ENCODE assay signal across 11 cellular contexts in genomic region chr10:133390597-133391248, GRCh38. TPM values are rescaled to one million over a fixed set of nuclear protein-coding genes. Genes with fewer than 3 reads are reported as not detected.
DNase-seq lines count a peak whose midpoint lies in the region; ATAC-seq and TF ChIP-seq lines count a peak whose summit lies in the region.
"Had no signal": no experiment of that assay in that cellular context is flagged by ENCODE, and none has a peak within 500 bp of the region (broad histone marks: within the 10 kb centered on the region; RNA-seq: fewer than 3 reads in every experiment).

No MANE protein-coding gene starts in this region.

- peaks cover 62% of the 10 kb centered on the region for H3K4me1 ChIP-seq in CD4-positive, CD25-positive, alpha-beta regulatory T cell (ENCODE audit: control insufficient read depth, insufficient read depth, low read length, poor library complexity, severe bottlenecking)
- H3K4me1 ChIP-seq in HCT116 (ENCODE audit: control insufficient read depth in 1 of 2, insufficient read depth in 2 of 2, low read length in 2 of 2) = peaks cover 2 to 11% of the 10 kb centered on the region in 2 experiments

- peak overlapping the region; percentile 81 for H3K4me3 ChIP-seq in CD4-positive, CD25-positive, alpha-beta regulatory T cell (ENCODE audit: low read depth, low read length)
- no peak overlapping the region for H3K4me3 ChIP-seq in HCT116 (replicated peaks in 1 of 2; ENCODE audit: low read depth in 1 of 2, low read length in 2 of 2)
- no peak overlapping the region for H3K4me3 ChIP-seq in foreskin fibroblast (ENCODE audit: low read depth in 1 of 2, low read length in 2 of 2)

- intact Hi-C loops in HCT116 (cut with micrococcal nuclease) = no loop called here

- RAD21 ChIA-PET in HCT116 (lab: Charles Lee; ENCODE audit: low non-redundant PET in 1 of 2, low total read pairs in 2 of 2, uncharacterized antibody in 2 of 2, unreplicated experiment in 2 of 2) = no interaction called here

- no TSS peak for BruUV-seq in HCT116 (replicated peaks; lab: Mats Ljungman, UMichigan)

- H3K4me2 ChIP-seq in HCT116 (ENCODE audit: low read length) = peak overlapping the region; percentile 39; the same call in 1 of the 2 replicates

- H3K79me2 ChIP-seq in HCT116 (ENCODE audit: insufficient read depth, low read length) = peaks cover 15% of the 10 kb centered on the region

- no peaks in the 10 kb centered on the region for H3K27me3 Mint-ChIP-seq in CD4-positive, CD25-positive, alpha-beta regulatory T cell
- no peaks in the 10 kb centered on the region for H3K27me3 Mint-ChIP-seq in naive B cell

- peak overlapping the region; percentile 82 for H3K27ac ChIP-seq in CD4-positive, CD25-positive, alpha-beta regulatory T cell (ENCODE audit: insufficient read depth, low read length, poor library complexity, severe bottlenecking)
- no peak overlapping the region for H3K27ac ChIP-seq in HCT116 (ENCODE audit: low read depth, low read length)

- no peaks in the 10 kb centered on the region for H4K20me1 ChIP-seq in HCT116 (ENCODE audit: insufficient read depth)

- no peaks in the 10 kb centered on the region for H3K9me3 ChIP-seq in CD4-positive, CD25-positive, alpha-beta regulatory T cell (ENCODE audit: control insufficient read depth in 2 of 2, low read length in 2 of 2)
- H3K9me3 ChIP-seq in HCT116 (ENCODE audit: control insufficient read depth in 1 of 2, insufficient read depth in 1 of 2, low read depth in 1 of 2, low read length in 2 of 2) = no peaks in the 10 kb centered on the region

- ATAC-seq in CD4-positive, CD25-positive, alpha-beta regulatory T cell (ENCODE audit: low read depth in 2 of 2) = no peak
- ATAC-seq in HCT116 = no peak
- ATAC-seq in activated naive CD4-positive, alpha-beta T cell treated with anti-CD3 and anti-CD28 coated beads, Interleukin-2, amount 50 U/mL, for 72 hours = peak; percentile 4 to 15
- ATAC-seq in naive B cell (ENCODE audit: low read depth in 2 of 2) = no peak
- no peak for ATAC-seq in HG03045 (IDR thresholded peaks at IDR 0.05; ENCODE audit: unreplicated experiment)
- ATAC-seq: Right ventricle myocardium inferior had no signal

- CTCF ChIA-PET in HCT116 (lab: Charles Lee) = no interaction called here

- peak overlapping the region; percentile 92 to 100 (median 95) for H3K27ac Mint-ChIP-seq in CD4-positive, CD25-positive, alpha-beta regulatory T cell
- peak overlapping the region; percentile 91 to 93 for H3K27ac Mint-ChIP-seq in activated naive CD4-positive, alpha-beta T cell treated with anti-CD3 and anti-CD28 coated beads, Interleukin-2, amount 50 U/mL, for 72 hours
- peak overlapping the region; percentile 39 to 97 (median 82) for H3K27ac Mint-ChIP-seq in naive B cell

- H3K9me3 Mint-ChIP-seq in CD4-positive, CD25-positive, alpha-beta regulatory T cell = no peaks in the 10 kb centered on the region
- H3K9me3 Mint-ChIP-seq in activated naive CD4-positive, alpha-beta T cell treated with anti-CD3 and anti-CD28 coated beads, Interleukin-2, amount 50 U/mL, for 72 hours = no peaks in the 10 kb centered on the region
- no peaks in the 10 kb centered on the region for H3K9me3 Mint-ChIP-seq in naive B cell

- peak overlapping the region; percentile 68 to 92 (median 90) for H3K4me3 Mint-ChIP-seq in CD4-positive, CD25-positive, alpha-beta regulatory T cell
- H3K4me3 Mint-ChIP-seq in naive B cell = peak overlapping the region; percentile 80 to 95 (median 88)

- DNase-seq in CD4-positive, CD25-positive, alpha-beta regulatory T cell = no peak
- no peak for DNase-seq in HCT116 (ENCODE audit: low read depth, low spot score)
- no peak for DNase-seq in activated naive CD4-positive, alpha-beta T cell treated with anti-CD3 and anti-CD28 coated beads, Interleukin-2, amount 50 U/mL, for 72 hours (ENCODE audit: low spot score in 2 of 2)
- no peak for DNase-seq in naive B cell
- DNase-seq in retina = no peak
- DNase-seq in foreskin fibroblast = no peak
- no peak for DNase-seq in GDM1 (lab: John Stamatoyannopoulos, UW)
- DNase-seq: NCI-H2171 treated with DMSO at 0.1 percent for 48 hours had no signal

- no peaks in the 10 kb centered on the region for H3K27me3 ChIP-seq in CD4-positive, CD25-positive, alpha-beta regulatory T cell (ENCODE audit: control insufficient read depth, insufficient read depth, low read length)
- H3K27me3 ChIP-seq in HCT116 (ENCODE audit: insufficient read depth, low read length) = no peaks in the 10 kb centered on the region

- TF ChIP-seq POLR2A in HCT116 (IDR thresholded peaks at IDR 0.05; ENCODE audit: borderline replicate concordance, extremely low read depth, insufficient read depth, insufficient read length) = no peak

- TF ChIP-seq CTCF in HCT116 (IDR thresholded peaks at IDR 0.05 in 2 of 3, conservative IDR thresholded peaks at IDR 0.05 in 1 of 3; ENCODE audit: borderline replicate concordance in 1 of 3, insufficient read depth in 1 of 3, low read depth in 2 of 3, low read length in 2 of 3) = no peak
- TF ChIP-seq CTCF in foreskin fibroblast (IDR thresholded peaks at IDR 0.05; ENCODE audit: low read depth, low read length) = no peak

- no peak for TF ChIP-seq RAD21 in HCT116 (IDR thresholded peaks at IDR 0.05; ENCODE audit: low read depth)

- H3K9ac ChIP-seq in HCT116 (ENCODE audit: low read length) = no peak overlapping the region

- no peaks in the 10 kb centered on the region for H3K36me3 Mint-ChIP-seq in CD4-positive, CD25-positive, alpha-beta regulatory T cell
- peaks cover 0 to 6% of the 10 kb centered on the region in 2 donors for H3K36me3 Mint-ChIP-seq in activated naive CD4-positive, alpha-beta T cell treated with anti-CD3 and anti-CD28 coated beads, Interleukin-2, amount 50 U/mL, for 72 hours
- H3K36me3 Mint-ChIP-seq in naive B cell = no peaks in the 10 kb centered on the region

- POLR2A ChIA-PET in HCT116 (lab: Charles Lee) = no interaction called here

- no peaks in the 10 kb centered on the region for H3K36me3 ChIP-seq in CD4-positive, CD25-positive, alpha-beta regulatory T cell (ENCODE audit: control insufficient read depth, insufficient read depth, low read length)
- 0 out of 4 replicates have a peak, but pooled peaks cover 0 to under 1% of the 10 kb centered on the region in 2 experiments for H3K36me3 ChIP-seq in HCT116 (ENCODE audit: control insufficient read depth in 1 of 2, insufficient read depth in 2 of 2, low read length in 2 of 2)

- H2AFZ ChIP-seq in HCT116 (ENCODE audit: low read depth, low read length, poor library complexity, severe bottlenecking) = no peak overlapping the region

- peaks cover 19 to 61% (median 23%) of the 10 kb centered on the region in 4 donors for H3K4me1 Mint-ChIP-seq in CD4-positive, CD25-positive, alpha-beta regulatory T cell
- H3K4me1 Mint-ChIP-seq in naive B cell = peaks cover 37 to 79% (median 67%) of the 10 kb centered on the region in 3 donors

- H3K9me2 ChIP-seq in HCT116 (ENCODE audit: insufficient read depth) = no peaks in the 10 kb centered on the region

TF ChIP-seq in HCT116, 20 proteins besides CTCF, POLR2A, EP300 and RAD21:
- TF ChIP-seq EZH2 (IDR thresholded peaks at IDR 0.05) (no peak), SP1 (IDR thresholded peaks at IDR 0.05; ENCODE audit: low read depth) (no peak), ELF1 (IDR thresholded peaks at IDR 0.05; ENCODE audit: borderline replicate concordance, low read depth) (no peak), SRF (IDR thresholded peaks at IDR 0.05; ENCODE audit: low read depth) (no peak)

RNA-seq across cellular contexts. Expression of gene MTG1, which starts 3.2 kb away (rescaled TPM):
- total RNA-seq in CD4-positive, CD25-positive, alpha-beta regulatory T cell = 60.8 TPM
- polyA plus RNA-seq in CD4-positive, CD25-positive, alpha-beta regulatory T cell = 10 to 100 TPM; 36.7 to 46.7 (median 37.2) TPM
- total RNA-seq in HCT116 (2021; ENCODE audit: unreplicated experiment) = 23.1 TPM
- polyA plus RNA-seq in HCT116 (2012) = 17.1 and 18.4 TPM in 2 replicates
- total RNA-seq in activated naive CD4-positive, alpha-beta T cell treated with anti-CD3 and anti-CD28 coated beads, Interleukin-2, amount 50 U/mL, for 72 hours = 10 to 100 TPM; 39.8 to 65.0 TPM
- 10 to 100 TPM; 41.1 to 82.6 (median 47.3) TPM for polyA plus RNA-seq in naive B cell (ENCODE audit: low read depth in 6 of 6)

RNA-seq across cellular contexts. Expression of gene PAOX, which starts 11.7 kb away (rescaled TPM):
- 6.7 TPM for total RNA-seq in CD4-positive, CD25-positive, alpha-beta regulatory T cell
- polyA plus RNA-seq in CD4-positive, CD25-positive, alpha-beta regulatory T cell = 10 to 100 TPM; 10.1 to 14.3 (median 11.2) TPM
- total RNA-seq in HCT116 (2021; ENCODE audit: unreplicated experiment) = 3.5 TPM
- 3.0 and 3.1 TPM in 2 replicates for polyA plus RNA-seq in HCT116 (2012)
- 1 to 10 TPM; 3.9 to 5.6 TPM for total RNA-seq in activated naive CD4-positive, alpha-beta T cell treated with anti-CD3 and anti-CD28 coated beads, Interleukin-2, amount 50 U/mL, for 72 hours
- polyA plus RNA-seq in naive B cell (ENCODE audit: low read depth in 6 of 6) = 10 to 100 TPM; 45.3 to 63.2 (median 53.5) TPM

RNA-seq across cellular contexts. Expression of gene ECHS1, which starts 17.6 kb away (rescaled TPM):
- total RNA-seq in CD4-positive, CD25-positive, alpha-beta regulatory T cell = 16.9 TPM
- 10 to 100 TPM; 76.3 to 91.7 (median 88.9) TPM for polyA plus RNA-seq in CD4-positive, CD25-positive, alpha-beta regulatory T cell
- total RNA-seq in HCT116 (2021; ENCODE audit: unreplicated experiment) = 58.0 TPM
- 36.7 and 51.3 TPM in 2 replicates for polyA plus RNA-seq in HCT116 (2012)
- total RNA-seq in activated naive CD4-positive, alpha-beta T cell treated with anti-CD3 and anti-CD28 coated beads, Interleukin-2, amount 50 U/mL, for 72 hours = 10 to 100 TPM; 58.5 to 86.0 TPM
- 100 to 1,000 TPM in 4 of 6 donors, 10 to 100 TPM in 2; 89.3 to 121 (median 110) TPM for polyA plus RNA-seq in naive B cell (ENCODE audit: low read depth in 6 of 6)

RNA-seq across cellular contexts. Expression of gene FUOM, which starts 32.9 kb away (rescaled TPM):
- 7.1 TPM for total RNA-seq in CD4-positive, CD25-positive, alpha-beta regulatory T cell
- 10 to 100 TPM; 12.3 to 21.9 (median 17.9) TPM for polyA plus RNA-seq in CD4-positive, CD25-positive, alpha-beta regulatory T cell
- total RNA-seq in HCT116 (2021; ENCODE audit: unreplicated experiment) = 21.5 TPM
- 12.3 and 13.8 TPM in 2 replicates for polyA plus RNA-seq in HCT116 (2012)
- 10 to 100 TPM; 24.1 to 24.2 TPM for total RNA-seq in activated naive CD4-positive, alpha-beta T cell treated with anti-CD3 and anti-CD28 coated beads, Interleukin-2, amount 50 U/mL, for 72 hours
- 10 to 100 TPM; 31.3 to 46.5 (median 42.0) TPM for polyA plus RNA-seq in naive B cell (ENCODE audit: low read depth in 6 of 6)

RNA-seq across cellular contexts. Expression of gene SPRN, which starts 33.7 kb away (rescaled TPM):
- not detected for total RNA-seq in CD4-positive, CD25-positive, alpha-beta regulatory T cell
- under 1 TPM; 0.10 to 0.77 (median 0.25) TPM for polyA plus RNA-seq in CD4-positive, CD25-positive, alpha-beta regulatory T cell
- total RNA-seq in HCT116 (2021; ENCODE audit: unreplicated experiment) = not detected
- 0.90 and 1.1 TPM in 2 replicates for polyA plus RNA-seq in HCT116 (2012)
- not detected for total RNA-seq in activated naive CD4-positive, alpha-beta T cell treated with anti-CD3 and anti-CD28 coated beads, Interleukin-2, amount 50 U/mL, for 72 hours
- polyA plus RNA-seq in naive B cell (ENCODE audit: low read depth in 6 of 6) = under 1 TPM in 5 of 6 donors, not detected in 1; 0.28 to 0.68 (median 0.39) TPM
- total RNA-seq: aorta, Right ventricle myocardium inferior had no signal

Comparison
In these comparisons a context has a peak if more than half of its experiments do, and no peak if none do; other contexts are left out.
1. ATAC-seq: peak in activated naive CD4-positive, alpha-beta T cell treated with anti-CD3 and anti-CD28 coated beads, Interleukin-2, amount 50 U/mL, for 72 hours (2 of 2); none in CD4-positive, CD25-positive, alpha-beta regulatory T cell (0 of 2), HCT116 (single experiment), naive B cell (0 of 2) and HG03045 (single experiment).
2. Peak in every context shown above with its lines, with median percentiles within 50 percentile points of each other: H3K27ac Mint-ChIP-seq.